10 cellular contexts compared by ENCODE assay signal in genomic region chr2:233448220-233448559, GRCh38.
DNase-seq lines count a peak whose midpoint lies in the region; ATAC-seq and TF ChIP-seq lines count a peak whose summit lies in the region.
"Had no signal": no experiment of that assay in that cellular context is flagged by ENCODE, and none has a peak within 500 bp of the region (broad histone marks: within the 10 kb centered on the region; RNA-seq: fewer than 3 reads in every experiment).

No MANE protein-coding gene starts in this region.

- no peaks in the 10 kb centered on the region for H3K27me3 Mint-ChIP-seq in stimulated activated naive CD8-positive, alpha-beta T cell treated with anti-CD3 and anti-CD28 coated beads, Interleukin-15, amount 100 ng/mL, for 72 hours

- peak; percentile 11 for DNase-seq in activated naive CD4-positive, alpha-beta T cell treated with anti-CD3 and anti-CD28 coated beads, Interleukin-2, amount 50 U/mL, for 16 hours
- no peak for DNase-seq in activated naive CD4-positive, alpha-beta T cell treated with Interleukin-2 at 50 U/mL for 16 hours
- DNase-seq in NCI-H460 (ENCODE audit: extremely low read depth, low read depth) (peak; percentile 45), epithelial cell of esophagus (ENCODE audit: low read depth) (peak; percentile 11), DMS79 (lab: John Stamatoyannopoulos, UW) (no peak), NOMO-1 treated with dmso at 0.1 percent for 144 hours (lab: John Stamatoyannopoulos, UW; ENCODE audit: unreplicated experiment) (no peak)
- no peak for DNase-seq in stimulated activated effector memory CD8-positive, alpha-beta T cell treated with anti-CD3 and anti-CD28 coated beads, Interleukin-12 subunit alpha, Interleukin-12 subunit beta, amount 100 ng/mL, for 72 hours (ENCODE audit: low spot score in 2 of 2)
- no peak for DNase-seq in stimulated activated naive CD8-positive, alpha-beta T cell treated with anti-CD3 and anti-CD28 coated beads, Interleukin-15, amount 100 ng/mL, for 72 hours
- DNase-seq: NCI-H345 had no signal

- peak; percentile 33 for TF ChIP-seq CTCF in epithelial cell of esophagus (IDR thresholded peaks at IDR 0.05; ENCODE audit: insufficient read depth, low read depth, low read length, missing control alignments)

- ATAC-seq in stimulated activated effector memory CD8-positive, alpha-beta T cell treated with anti-CD3 and anti-CD28 coated beads, Interleukin-12 subunit alpha, Interleukin-12 subunit beta, amount 100 ng/mL, for 72 hours, result no peak
- ATAC-seq in stimulated activated naive CD8-positive, alpha-beta T cell treated with anti-CD3 and anti-CD28 coated beads, Interleukin-15, amount 100 ng/mL, for 72 hours, result no peak

- H3K4me3 Mint-ChIP-seq in stimulated activated effector memory CD8-positive, alpha-beta T cell treated with anti-CD3 and anti-CD28 coated beads, Interleukin-12 subunit alpha, Interleukin-12 subunit beta, amount 100 ng/mL, for 72 hours, result no peak overlapping the region
- no peak overlapping the region for H3K4me3 Mint-ChIP-seq in stimulated activated naive CD8-positive, alpha-beta T cell treated with anti-CD3 and anti-CD28 coated beads, Interleukin-15, amount 100 ng/mL, for 72 hours
- H3K4me3 Mint-ChIP-seq: CD8-positive, alpha-beta memory T cell had no signal

- H3K27ac Mint-ChIP-seq in stimulated activated effector memory CD8-positive, alpha-beta T cell treated with anti-CD3 and anti-CD28 coated beads, Interleukin-12 subunit alpha, Interleukin-12 subunit beta, amount 100 ng/mL, for 72 hours, result peak overlapping the region; percentile 82
- H3K27ac Mint-ChIP-seq in stimulated activated naive CD8-positive, alpha-beta T cell treated with anti-CD3 and anti-CD28 coated beads, Interleukin-15, amount 100 ng/mL, for 72 hours, result peak overlapping the region in 1 of 2 donors; percentile 94

- H3K9me3 Mint-ChIP-seq in stimulated activated effector memory CD8-positive, alpha-beta T cell treated with anti-CD3 and anti-CD28 coated beads, Interleukin-12 subunit alpha, Interleukin-12 subunit beta, amount 100 ng/mL, for 72 hours, result no peaks in the 10 kb centered on the region
- H3K9me3 Mint-ChIP-seq in stimulated activated naive CD8-positive, alpha-beta T cell treated with anti-CD3 and anti-CD28 coated beads, Interleukin-15, amount 100 ng/mL, for 72 hours, result no peaks in the 10 kb centered on the region
- H3K9me3 Mint-ChIP-seq: CD8-positive, alpha-beta memory T cell had no signal

- peaks cover 95% of the 10 kb centered on the region for H3K36me3 Mint-ChIP-seq in stimulated activated effector memory CD8-positive, alpha-beta T cell treated with anti-CD3 and anti-CD28 coated beads, Interleukin-12 subunit alpha, Interleukin-12 subunit beta, amount 100 ng/mL, for 72 hours

- H3K4me3 ChIP-seq in epithelial cell of esophagus (ENCODE audit: low read length), result no peak overlapping the region

- peaks cover 29% of the 10 kb centered on the region for H3K4me1 Mint-ChIP-seq in stimulated activated effector memory CD8-positive, alpha-beta T cell treated with anti-CD3 and anti-CD28 coated beads, Interleukin-12 subunit alpha, Interleukin-12 subunit beta, amount 100 ng/mL, for 72 hours
- H3K4me1 Mint-ChIP-seq in stimulated activated naive CD8-positive, alpha-beta T cell treated with anti-CD3 and anti-CD28 coated beads, Interleukin-15, amount 100 ng/mL, for 72 hours, result peaks cover 16% of the 10 kb centered on the region

Comparison
In these comparisons a context has a peak if more than half of its experiments do, and no peak if none do; other contexts are left out.
1. DNase-seq: peak in activated naive CD4-positive, alpha-beta T cell treated with anti-CD3 and anti-CD28 coated beads, Interleukin-2, amount 50 U/mL, for 16 hours (single experiment), NCI-H460 (single experiment) and epithelial cell of esophagus (single experiment); none in activated naive CD4-positive, alpha-beta T cell treated with Interleukin-2 at 50 U/mL for 16 hours (single experiment), stimulated activated effector memory CD8-positive, alpha-beta T cell treated with anti-CD3 and anti-CD28 coated beads, Interleukin-12 subunit alpha, Interleukin-12 subunit beta, amount 100 ng/mL, for 72 hours (0 of 2), DMS79 (single experiment), stimulated activated naive CD8-positive, alpha-beta T cell treated with anti-CD3 and anti-CD28 coated beads, Interleukin-15, amount 100 ng/mL, for 72 hours (0 of 2) and NOMO-1 treated with dmso at 0.1 percent for 144 hours (single experiment).